In the genomic region with DNA sequence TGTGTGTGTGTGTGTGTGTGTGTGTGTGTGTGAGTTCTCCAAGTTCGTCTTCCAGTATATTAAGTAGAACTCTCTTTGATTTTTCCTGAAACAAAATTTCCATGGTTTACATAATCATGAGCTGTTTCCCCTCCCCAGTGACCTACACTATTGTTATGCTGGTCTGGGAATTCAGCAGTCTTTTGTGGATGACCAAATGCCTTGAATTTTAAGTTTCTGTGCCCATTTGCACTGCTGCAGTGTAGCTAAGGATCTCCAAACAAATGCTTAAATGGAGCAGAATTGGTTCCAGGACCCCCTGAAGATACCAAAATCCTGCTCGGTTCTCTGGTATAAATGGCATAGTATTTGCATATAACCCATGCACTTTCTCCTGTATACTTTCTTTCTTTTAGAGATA, we compare ENCODE assay signal across 23 cellular contexts.
DNase-seq lines count a peak whose midpoint lies in the region; TF ChIP-seq lines count a peak whose summit lies in the region.
"Had no signal": no experiment of that assay in that cellular context is flagged by ENCODE, and none has a peak within 500 bp of the region (broad histone marks: within the 10 kb centered on the region; RNA-seq: fewer than 3 reads in every experiment).

No MANE protein-coding gene starts in this region.

- H3K36me3 ChIP-seq in H7 (replicated peaks; ENCODE audit: control insufficient read depth, insufficient read depth, low read length), result no peaks in the 10 kb centered on the region
- H3K36me3 ChIP-seq in left ventricle myocardium inferior, result no peaks in the 10 kb centered on the region
- H3K36me3 ChIP-seq in ovary, result no peaks in the 10 kb centered on the region
- H3K36me3 ChIP-seq: BLaER1 had no signal

- H3K4me3 ChIP-seq in H7 (ENCODE audit: insufficient read depth, low read depth, low read length), result no peak overlapping the region
- no peak overlapping the region for H3K4me3 ChIP-seq in left ventricle myocardium inferior
- no peak overlapping the region for H3K4me3 ChIP-seq in ovary
- H3K4me3 ChIP-seq: A549, BLaER1, GM12878, GM23248 had no signal

- H3K27ac ChIP-seq in left ventricle myocardium inferior (replicated peaks) (no peak overlapping the region), ovary (no peak overlapping the region)
- H3K27ac ChIP-seq: A549, BLaER1, GM23248 had no signal

- 73 to 76% (median 74%) methylated on average over 2 of the region's 2 CpGs for WGBS in ovary, 3 donors

- H3K9me3 ChIP-seq in left ventricle myocardium inferior (replicated peaks), result no peaks in the 10 kb centered on the region
- no peaks in the 10 kb centered on the region for H3K9me3 ChIP-seq in ovary
- H3K9me3 ChIP-seq: A549, BLaER1 had no signal

- peak; percentile 52 for DNase-seq in H7
- DNase-seq in iPS-NIHi11 (ENCODE audit: low spot score), result peak; percentile 44
- peak; percentile 7 for DNase-seq in pons (ENCODE audit: low spot score)
- no peak for DNase-seq in left ventricle myocardium inferior
- no peak for DNase-seq in ovary
- no peak for DNase-seq in NK-92 (lab: John Stamatoyannopoulos, UW; ENCODE audit: unreplicated experiment)
- DNase-seq in activated CD4-positive, CD25-positive, alpha-beta regulatory T cell (lab: John Stamatoyannopoulos, UW), result no peak
- DNase-seq: CD4-positive, alpha-beta memory T cell; DMS153; GF-D8; GM23248; KBM-7; NCI-H1105 treated with DMSO at 0.1 percent for 48 hours; NCI-H1694 treated with DMSO at 0.1 percent for 48 hours; NCI-H510A; NCI-H774; PC-3; RPMI8226; SHP77 treated with DMSO at 0.1 percent for 48 hours had no signal

- no peaks in the 10 kb centered on the region for H3K9me3 Mint-ChIP-seq in brain

- H3K4me3 Mint-ChIP-seq in brain, result peak overlapping the region in 1 of 5 experiments; percentile 6
- H3K4me3 Mint-ChIP-seq: CD4-positive, alpha-beta memory T cell had no signal

- H3K27me3 ChIP-seq in H7 (ENCODE audit: control insufficient read depth, insufficient read depth, low read length), result no peaks in the 10 kb centered on the region
- H3K27me3 ChIP-seq in left ventricle myocardium inferior (ENCODE audit: low read depth), result peaks cover 7% of the 10 kb centered on the region
- no peaks in the 10 kb centered on the region for H3K27me3 ChIP-seq in ovary
- H3K27me3 ChIP-seq: BLaER1 had no signal

- peaks cover 10% of the 10 kb centered on the region for H3K27me3 Mint-ChIP-seq in brain

- no peak for TF ChIP-seq POLR2A in ovary (IDR thresholded peaks at IDR 0.05)

- TF ChIP-seq EP300 in ovary (IDR thresholded peaks at IDR 0.05), result no peak

- intact Hi-C loops in left ventricle myocardium inferior (cut with micrococcal nuclease), result no loop called here
- intact Hi-C loops in ovary (cut with DNase I), result loop anchor here in 1 of 4 donors (2.0 kb wide), 1 partner anchor 24 kb away; no protein-coding TSS in a partner anchor

- H3K4me1 ChIP-seq in left ventricle myocardium inferior, result no peaks in the 10 kb centered on the region
- H3K4me1 ChIP-seq in ovary (ENCODE audit: insufficient read depth), result no peaks in the 10 kb centered on the region
- H3K4me1 ChIP-seq: A549, BLaER1 had no signal

- TF ChIP-seq CTCF in brain (conservative IDR thresholded peaks at IDR 0.05), result no peak
- no peak for TF ChIP-seq CTCF in left ventricle myocardium inferior (IDR thresholded peaks at IDR 0.05; ENCODE audit: borderline replicate concordance)
- TF ChIP-seq CTCF in ovary (IDR thresholded peaks at IDR 0.05), result no peak

- H3K36me3 Mint-ChIP-seq in brain, result no peaks in the 10 kb centered on the region
- H3K36me3 Mint-ChIP-seq: CD4-positive, alpha-beta memory T cell had no signal

- peaks cover 49% of the 10 kb centered on the region for H3K4me1 Mint-ChIP-seq in brain
- H3K4me1 Mint-ChIP-seq: CD4-positive, alpha-beta memory T cell had no signal

- peak overlapping the region in 4 of 5 experiments; percentile 72 to 89 (median 83) for H3K27ac Mint-ChIP-seq in brain

Comparison
In these comparisons a context has a peak if more than half of its experiments do, and no peak if none do; other contexts are left out.
1. DNase-seq: peak in H7 (single experiment), iPS-NIHi11 (single experiment) and pons (single experiment); none in left ventricle myocardium inferior (single experiment), ovary (0 of 5), NK-92 (single experiment) and activated CD4-positive, CD25-positive, alpha-beta regulatory T cell (0 of 4).